26 cellular contexts compared by ENCODE assay signal in genomic region chr3:30708472-30708871, GRCh38.
"Had no signal": no experiment of that assay in that cellular context is flagged by ENCODE, and none has a peak within 500 bp of the region (broad histone marks: within the 10 kb centered on the region; RNA-seq: fewer than 3 reads in every experiment).

No MANE protein-coding gene starts in this region.

- FAIRE-seq: small intestine had no signal

- H3K27me3 ChIP-seq: esophagus squamous epithelium, hepatocyte, stomach had no signal

- DNase-seq: activated CD4-positive, alpha-beta T cell treated with anti-CD3 and anti-CD28 coated beads, Interleukin-2, amount 10 ng/mL, durations not matched to agents 7 days and 5 days; activated CD4-positive, CD25-positive, alpha-beta regulatory T cell; activated CD8-positive, alpha-beta memory T cell treated with anti-CD3 and anti-CD28 coated beads, Interleukin-2, amount 50 U/mL, for 4 hours; activated effector memory CD4-positive, alpha-beta T cell treated with Interleukin-2 at 50 U/mL for 16 hours; activated naive CD4-positive, alpha-beta T cell treated with anti-CD3 and anti-CD28 coated beads, Interleukin-2, amount 10 ng/mL, durations not matched to agents 7 days and 5 days; activated naive CD8-positive, alpha-beta T cell treated with anti-CD3 and anti-CD28 coated beads, Interleukin-2, amount 50 U/mL, for 24 hours; activated T-cell treated with anti-CD3 and anti-CD28 coated beads, Interleukin-2, amount 50 U/mL, for 4 hours; anterior cingulate cortex; effector CD4-positive, alpha-beta T cell; esophagus squamous epithelium; lower lobe of right lung; midbrain; right cardiac atrium; small intestine; stimulated activated CD4-positive, alpha-beta T cell treated with anti-CD3 and anti-CD28 coated beads, Interleukin-4, amount 100 ng/mL, for 1 hour; stomach; T-helper 1 cell; T-helper 9 cell; trophoblast cell had no signal

- H3K36me3 Mint-ChIP-seq: brain had no signal

- H3K4me1 ChIP-seq: esophagus squamous epithelium, prostate gland, stomach had no signal

- H3K79me2 ChIP-seq: hepatocyte had no signal

- H3K36me3 ChIP-seq: esophagus squamous epithelium, lower lobe of right lung, prostate gland, stomach had no signal

- H3K27ac ChIP-seq: coronary artery, hepatocyte, lower lobe of right lung, prostate gland, stomach had no signal

- H3K9me3 ChIP-seq: esophagus squamous epithelium, prostate gland had no signal

- H3K4me3 ChIP-seq: coronary artery, esophagus squamous epithelium, hepatocyte, lower lobe of right lung, prostate gland, stomach had no signal

- H2AFZ ChIP-seq: hepatocyte had no signal

- H3K4me3 Mint-ChIP-seq: activated CD4-positive, alpha-beta T cell treated with anti-CD3 and anti-CD28 coated beads, Interleukin-2, amount 10 ng/mL, durations not matched to agents 7 days and 5 days; activated naive CD4-positive, alpha-beta T cell treated with anti-CD3 and anti-CD28 coated beads, Interleukin-2, amount 10 ng/mL, durations not matched to agents 7 days and 5 days; activated naive CD8-positive, alpha-beta T cell treated with anti-CD3 and anti-CD28 coated beads, Interleukin-2, amount 50 U/mL, for 24 hours; activated T-cell treated with anti-CD3 and anti-CD28 coated beads, Interleukin-2, amount 50 U/mL, for 4 hours; brain; central memory CD8-positive, alpha-beta T cell; neural crest cell; stimulated activated effector memory CD8-positive, alpha-beta T cell treated with anti-CD3 and anti-CD28 coated beads, Interleukin-12 subunit alpha, Interleukin-12 subunit beta, amount 100 ng/mL, for 72 hours had no signal

- H3K27ac Mint-ChIP-seq: activated CD4-positive, alpha-beta T cell treated with anti-CD3 and anti-CD28 coated beads, Interleukin-2, amount 10 ng/mL, durations not matched to agents 7 days and 5 days; activated naive CD4-positive, alpha-beta T cell treated with anti-CD3 and anti-CD28 coated beads, Interleukin-2, amount 10 ng/mL, durations not matched to agents 7 days and 5 days; activated naive CD8-positive, alpha-beta T cell treated with anti-CD3 and anti-CD28 coated beads, Interleukin-2, amount 50 U/mL, for 24 hours; brain; stimulated activated effector memory CD8-positive, alpha-beta T cell treated with anti-CD3 and anti-CD28 coated beads, Interleukin-12 subunit alpha, Interleukin-12 subunit beta, amount 100 ng/mL, for 72 hours had no signal

- H3K4me2 ChIP-seq: hepatocyte had no signal

- H3K4me1 Mint-ChIP-seq: brain; stimulated activated effector memory CD8-positive, alpha-beta T cell treated with anti-CD3 and anti-CD28 coated beads, Interleukin-12 subunit alpha, Interleukin-12 subunit beta, amount 100 ng/mL, for 72 hours had no signal

- H3K27me3 Mint-ChIP-seq: activated CD4-positive, alpha-beta T cell treated with anti-CD3 and anti-CD28 coated beads, Interleukin-2, amount 10 ng/mL, durations not matched to agents 7 days and 5 days; activated naive CD4-positive, alpha-beta T cell treated with anti-CD3 and anti-CD28 coated beads, Interleukin-2, amount 10 ng/mL, durations not matched to agents 7 days and 5 days; activated naive CD8-positive, alpha-beta T cell treated with anti-CD3 and anti-CD28 coated beads, Interleukin-2, amount 50 U/mL, for 24 hours; brain; central memory CD8-positive, alpha-beta T cell had no signal

- ATAC-seq: activated naive CD8-positive, alpha-beta T cell treated with anti-CD3 and anti-CD28 coated beads, Interleukin-2, amount 50 U/mL, for 24 hours; activated T-cell treated with anti-CD3 and anti-CD28 coated beads, Interleukin-2, amount 50 U/mL, for 4 hours; lower lobe of right lung; right cardiac atrium; stimulated activated effector memory CD8-positive, alpha-beta T cell treated with anti-CD3 and anti-CD28 coated beads, Interleukin-12 subunit alpha, Interleukin-12 subunit beta, amount 100 ng/mL, for 72 hours had no signal

- H3K9me3 Mint-ChIP-seq: central memory CD8-positive, alpha-beta T cell had no signal
